In the genomic region with DNA sequence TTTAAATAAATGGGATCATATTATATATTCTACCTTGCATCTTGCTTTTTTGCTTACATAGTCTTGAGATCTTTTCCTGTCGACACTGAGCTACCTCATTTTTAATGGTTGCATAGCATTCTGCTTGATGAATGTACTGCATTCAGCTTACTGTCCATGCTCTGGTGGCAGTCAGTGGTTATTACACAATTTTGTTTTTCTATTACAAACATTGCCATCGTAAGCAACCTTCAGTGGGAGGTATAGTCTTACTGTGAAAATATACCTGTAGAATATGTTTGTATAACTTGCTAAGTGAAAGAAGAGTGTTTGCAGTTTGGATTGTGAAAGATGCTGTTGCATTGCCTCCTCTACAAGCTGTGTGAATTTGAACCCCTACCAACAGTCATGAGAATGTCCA, we compare ENCODE assay signal across 17 cellular contexts. TPM values are rescaled to one million over a fixed set of nuclear protein-coding genes. Genes with fewer than 3 reads are reported as not detected.
DNase-seq lines count a peak whose midpoint lies in the region; ATAC-seq and TF ChIP-seq lines count a peak whose summit lies in the region.
"Had no signal": no experiment of that assay in that cellular context is flagged by ENCODE, and none has a peak within 500 bp of the region (broad histone marks: within the 10 kb centered on the region; RNA-seq: fewer than 3 reads in every experiment).

No MANE protein-coding gene starts in this region.

- H3K27me3 Mint-ChIP-seq in glutamatergic neuron (ENCODE audit: unreplicated experiment) = peaks cover 4% of the 10 kb centered on the region

- H3K36me3 Mint-ChIP-seq in glutamatergic neuron (ENCODE audit: unreplicated experiment) = peaks cover 16% of the 10 kb centered on the region

- H3K9me3 ChIP-seq in DND-41 (ENCODE audit: insufficient read depth, low read length, severe bottlenecking) (no peaks in the 10 kb centered on the region), adrenal gland (replicated peaks in 1 of 3) (no peaks in the 10 kb centered on the region)
- H3K9me3 ChIP-seq: esophagus squamous epithelium, spleen, tibial artery had no signal

- ATAC-seq in DND-41 (ENCODE audit: insufficient read depth, low read depth) (peak; percentile 55; the same call in 1 of the 3 replicates), HG03159 (IDR thresholded peaks at IDR 0.05; ENCODE audit: unreplicated experiment) (no peak), GM18858 (IDR thresholded peaks at IDR 0.05; ENCODE audit: unreplicated experiment) (no peak)

- no peak overlapping the region for H2AFZ ChIP-seq in DND-41 (ENCODE audit: low read depth, low read length)

- no peak overlapping the region for H3K4me3 ChIP-seq in DND-41 (ENCODE audit: low read depth in 1 of 2, low read length in 2 of 2)
- H3K4me3 ChIP-seq in adrenal gland = no peak overlapping the region
- H3K4me3 ChIP-seq: esophagus squamous epithelium, spleen, tibial artery had no signal

- H3K79me2 ChIP-seq in DND-41 (ENCODE audit: insufficient read depth, low read length) = no peaks in the 10 kb centered on the region

- no peak for DNase-seq in DND-41
- DNase-seq in HuH-7 (ENCODE audit: low spot score) = peak; percentile 38
- DNase-seq in adrenal gland = no peak
- DNase-seq in glutamatergic neuron = no peak
- DNase-seq in pons (ENCODE audit: low spot score) = no peak
- DNase-seq in posterior vena cava (ENCODE audit: low spot score) = no peak
- DNase-seq: activated CD4-positive, alpha-beta T cell treated with anti-CD3 and anti-CD28 coated beads, Interleukin-2, amount 50 U/mL, for 1 hour; cerebellar nuclear complex; esophagus squamous epithelium; mesenchymal stem cell; spleen; T-helper 1 cell; tibial artery had no signal

- TF ChIP-seq CTCF in DND-41 (IDR thresholded peaks at IDR 0.05; ENCODE audit: borderline replicate concordance, extremely low read depth, low read length, poor library complexity, severe bottlenecking) = peak; percentile 41
- peak in 4 of 6 experiments; percentile 8 to 29 (median 22) for TF ChIP-seq CTCF in adrenal gland (IDR thresholded peaks at IDR 0.05)
- TF ChIP-seq CTCF in glutamatergic neuron (IDR thresholded peaks at IDR 0.05; ENCODE audit: partially characterized antibody, unreplicated experiment) = peak; percentile 47

- no peak overlapping the region for H3K4me2 ChIP-seq in DND-41 (ENCODE audit: insufficient read depth, low read length)

- intact Hi-C loops in adrenal gland (cut with DNase I) (no loop called here), posterior vena cava (cut with DNase I) (no loop called here)

- H3K4me1 Mint-ChIP-seq in glutamatergic neuron (ENCODE audit: low read depth, unreplicated experiment) = peaks cover 4% of the 10 kb centered on the region

- TF ChIP-seq POLR2A in adrenal gland (IDR thresholded peaks at IDR 0.05) = no peak

- no peak overlapping the region for H3K27ac Mint-ChIP-seq in glutamatergic neuron (ENCODE audit: unreplicated experiment)
- H3K27ac Mint-ChIP-seq: activated T-helper 2 cell treated with anti-CD3 and anti-CD28 coated beads, Interferon-gamma antibody, Interleukin-2, Interleukin-4, amounts not matched to agents 10 μg/mL and 5 μg/mL and 100 μg/mL, durations not matched to agents 14 hours and 24 hours and 36 hours had no signal

- H3K4me3 Mint-ChIP-seq in glutamatergic neuron (ENCODE audit: unreplicated experiment) = no peak overlapping the region

- H3K4me1 ChIP-seq in DND-41 (ENCODE audit: insufficient read depth, low read length) = no peaks in the 10 kb centered on the region
- H3K4me1 ChIP-seq in adrenal gland (replicated peaks in 1 of 2) = no peaks in the 10 kb centered on the region
- H3K4me1 ChIP-seq: esophagus squamous epithelium, spleen had no signal

- whole genome bisulfite sequencing in adrenal gland, 4 donors = 86 to 96% (median 94%) methylated on average over 2 of the region's 2 CpGs

- H3K9ac ChIP-seq in DND-41 (ENCODE audit: low read depth, low read length) = no peak overlapping the region

- H3K27ac ChIP-seq in DND-41 (ENCODE audit: low read length) (no peak overlapping the region), adrenal gland (no peak overlapping the region)
- H3K27ac ChIP-seq: esophagus squamous epithelium, spleen, tibial artery had no signal

- H3K9me3 Mint-ChIP-seq in glutamatergic neuron (ENCODE audit: unreplicated experiment) = peaks cover 3% of the 10 kb centered on the region
- H3K9me3 Mint-ChIP-seq: activated T-helper 2 cell treated with anti-CD3 and anti-CD28 coated beads, Interferon-gamma antibody, Interleukin-2, Interleukin-4, amounts not matched to agents 10 μg/mL and 5 μg/mL and 100 μg/mL, durations not matched to agents 14 hours and 24 hours and 36 hours had no signal

- H3K27me3 ChIP-seq in DND-41 (ENCODE audit: insufficient read depth, low read length, poor library complexity) (no peaks in the 10 kb centered on the region), adrenal gland (no peaks in the 10 kb centered on the region)
- H3K27me3 ChIP-seq: esophagus squamous epithelium, spleen, tibial artery had no signal

- H4K20me1 ChIP-seq in DND-41 (ENCODE audit: insufficient read depth, low read length) = no peaks in the 10 kb centered on the region

- H3K36me3 ChIP-seq in DND-41 (ENCODE audit: insufficient read depth, low read length) (peaks cover 83% of the 10 kb centered on the region), adrenal gland (replicated peaks in 1 of 2) (peaks cover 0 to 51% of the 10 kb centered on the region in 2 donors)

RNA-seq across cellular contexts. Expression of a gene that starts 43.4 kb away (rescaled TPM):
- total RNA-seq in adrenal gland = 100 to 1,000 TPM in 4 of 8 donors, 10 to 100 TPM in 4; 50.0 to 115 (median 96.3) TPM
- 100 to 1,000 TPM in 1 of 3 donors, 10 to 100 TPM in 2; 51.5 to 145 (median 53.9) TPM for polyA plus RNA-seq in adrenal gland
- total RNA-seq in glutamatergic neuron (ENCODE audit: unreplicated experiment) = 134 TPM
- total RNA-seq in posterior vena cava = 10 to 100 TPM; 83.6 to 88.3 TPM

RNA-seq across cellular contexts. Expression of a gene that starts 52.0 kb away (rescaled TPM):
- total RNA-seq in adrenal gland = under 1 TPM in 2 of 8 donors, not detected in 6; 0.17 to 0.69 TPM
- not detected for polyA plus RNA-seq in adrenal gland
- total RNA-seq in glutamatergic neuron (ENCODE audit: unreplicated experiment) = not detected
- total RNA-seq in posterior vena cava = under 1 TPM in 1 of 2 donors, not detected in 1; 0.05 TPM
- total RNA-seq: M059J had no signal
